9 cellular contexts compared by ENCODE assay signal in the genomic region with DNA sequence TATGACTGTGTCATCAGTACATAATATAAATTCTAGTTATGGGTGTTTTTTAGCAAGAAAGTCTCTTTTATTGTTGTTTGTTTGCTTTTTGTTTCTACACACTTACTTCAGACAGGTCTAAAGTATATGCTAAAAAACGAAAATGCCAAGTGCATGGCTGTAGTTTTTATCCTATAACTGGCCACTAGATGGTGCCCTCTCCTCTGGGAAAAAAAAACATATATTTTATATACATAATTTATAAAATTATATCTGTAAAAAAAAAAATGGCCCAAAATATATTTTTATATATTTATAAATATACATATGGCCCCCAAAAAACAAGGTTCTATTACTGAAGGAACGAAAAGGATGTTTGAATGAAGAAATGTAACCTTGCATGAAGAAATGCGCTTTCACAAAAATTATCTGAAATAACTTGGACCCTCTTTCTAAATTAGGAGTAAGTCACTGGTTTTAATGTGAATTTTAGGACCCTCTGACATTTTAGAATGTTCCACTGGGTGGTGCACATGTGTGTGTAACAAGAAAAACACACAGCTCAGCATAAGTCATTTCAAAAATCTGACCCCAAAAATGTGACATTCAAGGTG.
DNase-seq lines count a peak whose midpoint lies in the region; ATAC-seq, FAIRE-seq and TF ChIP-seq lines count a peak whose summit lies in the region.
"Had no signal": no experiment of that assay in that cellular context is flagged by ENCODE, and none has a peak within 500 bp of the region (broad histone marks: within the 10 kb centered on the region; RNA-seq: fewer than 3 reads in every experiment).

No MANE protein-coding gene starts in this region.

- DNase-seq in NCI-H1092 treated with DMSO at 0.1 percent for 48 hours (lab: John Stamatoyannopoulos, UW): peak; percentile 15
- no peak for DNase-seq in NCI-H1092 (lab: John Stamatoyannopoulos, UW)
- DNase-seq in WERI-Rb-1: no peak
- DNase-seq in kidney: no peak
- DNase-seq in aorta: no peak
- DNase-seq in GDM1 (lab: John Stamatoyannopoulos, UW): no peak

- WGBS in aorta, 2 donors: 50 to 51% methylated on average over 3 of the region's 3 CpGs

- H3K4me1 ChIP-seq in kidney (ENCODE audit: control insufficient read depth in 1 of 2, insufficient read depth in 1 of 2, low read depth in 1 of 2, low read length in 2 of 2): no peaks in the 10 kb centered on the region
- H3K4me1 ChIP-seq in aorta (ENCODE audit: control insufficient read depth in 1 of 2, insufficient read depth in 2 of 2, low read length in 2 of 2): peaks cover 0 to 2% of the 10 kb centered on the region in 2 donors
- H3K4me1 ChIP-seq: BLaER1 treated with 17β-estradiol and CSF1 and Interleukin-3, amounts not matched to agents 10 nM and 100 nM had no signal

- TF ChIP-seq CTCF in WERI-Rb-1 (IDR thresholded peaks at IDR 0.05; ENCODE audit: low read depth, low read length) (peak; percentile 31; the same call in 1 of the 2 replicates), kidney (IDR thresholded peaks at IDR 0.05; ENCODE audit: borderline replicate concordance, extremely low read depth, insufficient read depth) (peak; percentile 31)

- H3K27me3 ChIP-seq in WERI-Rb-1 (ENCODE audit: insufficient read depth, low read depth, severe bottlenecking): no peaks in the 10 kb centered on the region
- no peaks in the 10 kb centered on the region for H3K27me3 ChIP-seq in aorta (ENCODE audit: control insufficient read depth in 1 of 2, insufficient read depth in 2 of 2, low read length in 1 of 2)
- H3K27me3 ChIP-seq: BLaER1 treated with 17β-estradiol and CSF1 and Interleukin-3, amounts not matched to agents 10 nM and 100 nM had no signal

- no peak for ATAC-seq in aorta (ENCODE audit: low FRiP score)
- no peak for ATAC-seq in HG03280 (IDR thresholded peaks at IDR 0.05; ENCODE audit: unreplicated experiment)

- intact Hi-C loops in kidney (cut with DNase I) (no loop called here), aorta (cut with DNase I) (no loop called here)

- H3K27ac ChIP-seq in WERI-Rb-1 (no peak overlapping the region), kidney (ENCODE audit: low read depth in 2 of 2, low read length in 2 of 2) (no peak overlapping the region), aorta (ENCODE audit: low read depth in 1 of 2, low read length in 2 of 2) (no peak overlapping the region)
- H3K27ac ChIP-seq: BLaER1 treated with 17β-estradiol and CSF1 and Interleukin-3, amounts not matched to agents 10 nM and 100 nM had no signal

- H3K36me3 ChIP-seq in WERI-Rb-1: peaks cover 31% of the 10 kb centered on the region
- no peaks in the 10 kb centered on the region for H3K36me3 ChIP-seq in kidney (ENCODE audit: control insufficient read depth in 1 of 2, insufficient read depth in 2 of 2, low read length in 2 of 2)
- peaks cover 0 to 3% of the 10 kb centered on the region in 2 donors for H3K36me3 ChIP-seq in aorta (ENCODE audit: control insufficient read depth in 1 of 2, insufficient read depth in 2 of 2, low read length in 1 of 2)
- H3K36me3 ChIP-seq: BLaER1 treated with 17β-estradiol and CSF1 and Interleukin-3, amounts not matched to agents 10 nM and 100 nM had no signal

- H3K4me3 ChIP-seq in WERI-Rb-1 (ENCODE audit: low read depth, low read length) (no peak overlapping the region), kidney (ENCODE audit: low read length in 2 of 2) (no peak overlapping the region), aorta (ENCODE audit: low read length in 2 of 2) (no peak overlapping the region)
- H3K4me3 ChIP-seq: BLaER1 treated with 17β-estradiol and CSF1 and Interleukin-3, amounts not matched to agents 10 nM and 100 nM had no signal

- TF ChIP-seq RAD21 in Ishikawa (IDR thresholded peaks at IDR 0.05; ENCODE audit: low read depth): peak; percentile 45

- H3K9ac ChIP-seq in kidney (ENCODE audit: low read length in 2 of 2): no peak overlapping the region
- H3K9ac ChIP-seq: BLaER1 treated with 17β-estradiol and CSF1 and Interleukin-3, amounts not matched to agents 10 nM and 100 nM had no signal

- TF ChIP-seq EP300 in Ishikawa (IDR thresholded peaks at IDR 0.05; ENCODE audit: borderline replicate concordance): no peak

- H3K9me3 ChIP-seq in WERI-Rb-1 (ENCODE audit: severe bottlenecking) (no peaks in the 10 kb centered on the region), kidney (ENCODE audit: control insufficient read depth in 1 of 2, low read length in 2 of 2) (no peaks in the 10 kb centered on the region), aorta (ENCODE audit: control insufficient read depth, low read length) (no peaks in the 10 kb centered on the region)
- H3K9me3 ChIP-seq: BLaER1 treated with 17β-estradiol and CSF1 and Interleukin-3, amounts not matched to agents 10 nM and 100 nM had no signal

- peak; percentile 92 for FAIRE-seq in kidney (lab: Jason Lieb, UNC)

TF ChIP-seq in Ishikawa, 13 proteins besides CTCF, POLR2A, EP300 and RAD21:
- TF ChIP-seq TAF1 (IDR thresholded peaks at IDR 0.05; ENCODE audit: low read depth) (no peak), CREB1 (IDR thresholded peaks at IDR 0.05; ENCODE audit: low read depth) (no peak), YY1 (IDR thresholded peaks at IDR 0.05; ENCODE audit: low read depth) (no peak), TCF12 (IDR thresholded peaks at IDR 0.05; ENCODE audit: low read depth) (no peak), EGR1 (IDR thresholded peaks at IDR 0.05) (no peak), TEAD4 (IDR thresholded peaks at IDR 0.05) (no peak), ZBTB7A (IDR thresholded peaks at IDR 0.05; ENCODE audit: low read depth) (no peak), NFIC (IDR thresholded peaks at IDR 0.05) (no peak), CEBPB (IDR thresholded peaks at IDR 0.05) (no peak), FOXM1 (IDR thresholded peaks at IDR 0.05; ENCODE audit: borderline replicate concordance, low read depth) (no peak)
- TF ChIP-seq, protein P1, sequence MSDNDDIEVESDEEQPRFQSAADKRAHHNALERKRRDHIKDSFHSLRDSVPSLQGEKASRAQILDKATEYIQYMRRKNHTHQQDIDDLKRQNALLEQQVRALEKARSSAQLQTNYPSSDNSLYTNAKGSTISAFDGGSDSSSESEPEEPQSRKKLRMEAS (IDR thresholded peaks at IDR 0.05): no peak
- TF ChIP-seq, protein P2, sequence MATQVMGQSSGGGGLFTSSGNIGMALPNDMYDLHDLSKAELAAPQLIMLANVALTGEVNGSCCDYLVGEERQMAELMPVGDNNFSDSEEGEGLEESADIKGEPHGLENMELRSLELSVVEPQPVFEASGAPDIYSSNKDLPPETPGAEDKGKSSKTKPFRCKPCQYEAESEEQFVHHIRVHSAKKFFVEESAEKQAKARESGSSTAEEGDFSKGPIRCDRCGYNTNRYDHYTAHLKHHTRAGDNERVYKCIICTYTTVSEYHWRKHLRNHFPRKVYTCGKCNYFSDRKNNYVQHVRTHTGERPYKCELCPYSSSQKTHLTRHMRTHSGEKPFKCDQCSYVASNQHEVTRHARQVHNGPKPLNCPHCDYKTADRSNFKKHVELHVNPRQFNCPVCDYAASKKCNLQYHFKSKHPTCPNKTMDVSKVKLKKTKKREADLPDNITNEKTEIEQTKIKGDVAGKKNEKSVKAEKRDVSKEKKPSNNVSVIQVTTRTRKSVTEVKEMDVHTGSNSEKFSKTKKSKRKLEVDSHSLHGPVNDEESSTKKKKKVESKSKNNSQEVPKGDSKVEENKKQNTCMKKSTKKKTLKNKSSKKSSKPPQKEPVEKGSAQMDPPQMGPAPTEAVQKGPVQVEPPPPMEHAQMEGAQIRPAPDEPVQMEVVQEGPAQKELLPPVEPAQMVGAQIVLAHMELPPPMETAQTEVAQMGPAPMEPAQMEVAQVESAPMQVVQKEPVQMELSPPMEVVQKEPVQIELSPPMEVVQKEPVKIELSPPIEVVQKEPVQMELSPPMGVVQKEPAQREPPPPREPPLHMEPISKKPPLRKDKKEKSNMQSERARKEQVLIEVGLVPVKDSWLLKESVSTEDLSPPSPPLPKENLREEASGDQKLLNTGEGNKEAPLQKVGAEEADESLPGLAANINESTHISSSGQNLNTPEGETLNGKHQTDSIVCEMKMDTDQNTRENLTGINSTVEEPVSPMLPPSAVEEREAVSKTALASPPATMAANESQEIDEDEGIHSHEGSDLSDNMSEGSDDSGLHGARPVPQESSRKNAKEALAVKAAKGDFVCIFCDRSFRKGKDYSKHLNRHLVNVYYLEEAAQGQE (IDR thresholded peaks at IDR 0.05; ENCODE audit: low read depth): no peak
- TF ChIP-seq, protein P3, sequence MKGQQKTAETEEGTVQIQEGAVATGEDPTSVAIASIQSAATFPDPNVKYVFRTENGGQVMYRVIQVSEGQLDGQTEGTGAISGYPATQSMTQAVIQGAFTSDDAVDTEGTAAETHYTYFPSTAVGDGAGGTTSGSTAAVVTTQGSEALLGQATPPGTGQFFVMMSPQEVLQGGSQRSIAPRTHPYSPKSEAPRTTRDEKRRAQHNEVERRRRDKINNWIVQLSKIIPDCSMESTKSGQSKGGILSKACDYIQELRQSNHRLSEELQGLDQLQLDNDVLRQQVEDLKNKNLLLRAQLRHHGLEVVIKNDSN (IDR thresholded peaks at IDR 0.05): no peak
